In genomic region chr2:197130318-197130717, GRCh38 we compare ENCODE assay signal across 11 cellular contexts.
DNase-seq lines count a peak whose midpoint lies in the region; ATAC-seq and TF ChIP-seq lines count a peak whose summit lies in the region.
"Had no signal": no experiment of that assay in that cellular context is flagged by ENCODE, and none has a peak within 500 bp of the region (broad histone marks: within the 10 kb centered on the region; RNA-seq: fewer than 3 reads in every experiment).

No MANE protein-coding gene starts in this region.

- peak overlapping the region; percentile 78 for H3K4me2 ChIP-seq in DOHH2 (ENCODE audit: low read length)

- H3K9me3 Mint-ChIP-seq in activated T-helper 2 cell treated with anti-CD3 and anti-CD28 coated beads, Interferon-gamma antibody, Interleukin-2, Interleukin-4, amounts not matched to agents 10 μg/mL and 5 μg/mL and 100 μg/mL, durations not matched to agents 14 hours and 24 hours and 36 hours = peaks cover 19% of the 10 kb centered on the region
- H3K9me3 Mint-ChIP-seq: nephron progenitor cell had no signal

- H3K9me2 ChIP-seq in DOHH2 (replicated peaks; ENCODE audit: control insufficient read depth, low read length) = no peaks in the 10 kb centered on the region

- H3K27ac ChIP-seq in DOHH2 (ENCODE audit: low read depth, low read length) = peak overlapping the region; percentile 96

- H3K4me1 Mint-ChIP-seq in activated T-helper 2 cell treated with anti-CD3 and anti-CD28 coated beads, Interferon-gamma antibody, Interleukin-2, Interleukin-4, amounts not matched to agents 10 μg/mL and 5 μg/mL and 100 μg/mL, durations not matched to agents 14 hours and 24 hours and 36 hours (ENCODE audit: low read depth) = peaks cover 63% of the 10 kb centered on the region
- H3K4me1 Mint-ChIP-seq: nephron progenitor cell had no signal

- H3K4me1 ChIP-seq in DOHH2 (ENCODE audit: control insufficient read depth, low read length) = peaks cover 76% of the 10 kb centered on the region

- peak overlapping the region; percentile 86 for H3K27ac Mint-ChIP-seq in activated T-helper 2 cell treated with anti-CD3 and anti-CD28 coated beads, Interferon-gamma antibody, Interleukin-2, Interleukin-4, amounts not matched to agents 10 μg/mL and 5 μg/mL and 100 μg/mL, durations not matched to agents 14 hours and 24 hours and 36 hours
- H3K27ac Mint-ChIP-seq: nephron progenitor cell had no signal

- H3K79me2 ChIP-seq in DOHH2 (ENCODE audit: control insufficient read depth, low read length) = peaks cover 23% of the 10 kb centered on the region

- peak overlapping the region; percentile 11 for H3K4me3 Mint-ChIP-seq in activated T-helper 2 cell treated with anti-CD3 and anti-CD28 coated beads, Interferon-gamma antibody, Interleukin-2, Interleukin-4, amounts not matched to agents 10 μg/mL and 5 μg/mL and 100 μg/mL, durations not matched to agents 14 hours and 24 hours and 36 hours (ENCODE audit: low read depth)
- H3K4me3 Mint-ChIP-seq: nephron progenitor cell had no signal

- no peaks in the 10 kb centered on the region for H3K9me3 ChIP-seq in DOHH2 (ENCODE audit: control insufficient read depth, insufficient read depth, low read length)

- H4K20me1 ChIP-seq in DOHH2 (ENCODE audit: control insufficient read depth, insufficient read depth, low read depth, low read length) = no peaks in the 10 kb centered on the region

- H3K36me3 ChIP-seq in DOHH2 (ENCODE audit: control insufficient read depth, low read length) = peaks cover 60% of the 10 kb centered on the region

- DNase-seq in activated T-helper 2 cell treated with anti-CD3 and anti-CD28 coated beads, Interferon-gamma antibody, Interleukin-2, Interleukin-4, amounts not matched to agents 10 μg/mL and 5 μg/mL and 100 μg/mL, durations not matched to agents 14 hours and 24 hours and 36 hours (ENCODE audit: low spot score) = no peak
- DNase-seq in occipital lobe (lab: John Stamatoyannopoulos, UW) = no peak
- no peak for DNase-seq in cerebellum (ENCODE audit: low spot score)
- DNase-seq in kidney tubule cell (ENCODE audit: low spot score) = no peak
- DNase-seq in hepatic stellate cell (ENCODE audit: low spot score) = no peak
- DNase-seq: activated CD4-positive, alpha-beta T cell treated with anti-CD3 and anti-CD28 coated beads for 4 hours; DMS153; nephron progenitor cell had no signal

- ATAC-seq in GM19397 (IDR thresholded peaks at IDR 0.05; ENCODE audit: unreplicated experiment) (peak; percentile 65), HG03097 (IDR thresholded peaks at IDR 0.05; ENCODE audit: low FRiP score, unreplicated experiment) (peak; percentile 81)

- TF ChIP-seq CTCF in DOHH2 (IDR thresholded peaks at IDR 0.05; ENCODE audit: low read depth, low read length, poor library complexity, severe bottlenecking) = no peak

- H3K36me3 Mint-ChIP-seq in activated T-helper 2 cell treated with anti-CD3 and anti-CD28 coated beads, Interferon-gamma antibody, Interleukin-2, Interleukin-4, amounts not matched to agents 10 μg/mL and 5 μg/mL and 100 μg/mL, durations not matched to agents 14 hours and 24 hours and 36 hours (ENCODE audit: low read depth) = peaks cover 83% of the 10 kb centered on the region

- peak overlapping the region; percentile 64 for H3K4me3 ChIP-seq in DOHH2 (ENCODE audit: low read length)

- no peaks in the 10 kb centered on the region for H3K27me3 ChIP-seq in DOHH2 (ENCODE audit: control insufficient read depth, low read length)

- intact Hi-C loops in activated T-helper 2 cell treated with anti-CD3 and anti-CD28 coated beads, Interferon-gamma antibody, Interleukin-2, Interleukin-4, amounts not matched to agents 10 μg/mL and 5 μg/mL and 100 μg/mL, durations not matched to agents 14 hours and 24 hours and 36 hours (cut with micrococcal nuclease) = loop anchor here (1.0 to 2.0 kb wide), 2 partner anchors 8 to 14 kb away; no protein-coding TSS in a partner anchor

- peaks cover 38% of the 10 kb centered on the region for H3F3A ChIP-seq in DOHH2 (ENCODE audit: control insufficient read depth, insufficient read depth)

- no peaks in the 10 kb centered on the region for H3K27me3 Mint-ChIP-seq in activated T-helper 2 cell treated with anti-CD3 and anti-CD28 coated beads, Interferon-gamma antibody, Interleukin-2, Interleukin-4, amounts not matched to agents 10 μg/mL and 5 μg/mL and 100 μg/mL, durations not matched to agents 14 hours and 24 hours and 36 hours (ENCODE audit: low read depth)
